11 cellular contexts compared by ENCODE assay signal in genomic region chr19:21256722-21257121, GRCh38.
DNase-seq lines count a peak whose midpoint lies in the region; ATAC-seq and TF ChIP-seq lines count a peak whose summit lies in the region.
"Had no signal": no experiment of that assay in that cellular context is flagged by ENCODE, and none has a peak within 500 bp of the region (broad histone marks: within the 10 kb centered on the region; RNA-seq: fewer than 3 reads in every experiment).

No MANE protein-coding gene starts in this region.

- H3K27ac ChIP-seq in suprapubic skin: no peak overlapping the region
- H3K27ac ChIP-seq: tibial nerve had no signal

- H3K27ac Mint-ChIP-seq in chondrocyte (ENCODE audit: unreplicated experiment): no peak overlapping the region
- H3K27ac Mint-ChIP-seq: activated CD8-positive, alpha-beta T cell treated with anti-CD3 and anti-CD28 coated beads for 36 hours had no signal

- H3K4me1 ChIP-seq in suprapubic skin: no peaks in the 10 kb centered on the region
- H3K4me1 ChIP-seq: tibial nerve had no signal

- 43% methylated on average over 1 of the region's 1 CpG for WGBS in suprapubic skin

- no peaks in the 10 kb centered on the region for H3K27me3 ChIP-seq in suprapubic skin
- H3K27me3 ChIP-seq: tibial nerve had no signal

- no peak for TF ChIP-seq POLR2A in suprapubic skin (IDR thresholded peaks at IDR 0.05)

- H3K27me3 Mint-ChIP-seq in chondrocyte (ENCODE audit: low read depth): no peaks in the 10 kb centered on the region
- H3K27me3 Mint-ChIP-seq: activated CD8-positive, alpha-beta T cell treated with anti-CD3 and anti-CD28 coated beads for 36 hours had no signal

- DNase-seq in DMS53 (lab: John Stamatoyannopoulos, UW) (peak; percentile 37), DMS53 treated with DMSO at 0.1 percent for 48 hours (lab: John Stamatoyannopoulos, UW; ENCODE audit: unreplicated experiment) (no peak), NAMALWA (ENCODE audit: low spot score) (peak; percentile 25), chondrocyte (ENCODE audit: low spot score) (no peak), pons (ENCODE audit: low spot score) (peak; percentile 4), suprapubic skin (ENCODE audit: low spot score in 2 of 2) (no peak)
- no peak for DNase-seq in stimulated activated CD4-positive, alpha-beta T cell treated with anti-CD3 and anti-CD28 coated beads, Interleukin-1b, Interleukin-23, amount 100 ng/mL, for 48 hours
- DNase-seq: activated CD8-positive, alpha-beta T cell treated with anti-CD3 and anti-CD28 coated beads for 36 hours; left colon had no signal

- peaks cover 11% of the 10 kb centered on the region for H3K9me3 ChIP-seq in suprapubic skin

- no peaks in the 10 kb centered on the region for H3K36me3 ChIP-seq in suprapubic skin
- H3K36me3 ChIP-seq: tibial nerve had no signal

- ATAC-seq in HG03565 (IDR thresholded peaks at IDR 0.05; ENCODE audit: unreplicated experiment): no peak
- ATAC-seq: activated CD8-positive, alpha-beta T cell treated with anti-CD3 and anti-CD28 coated beads for 36 hours; left colon had no signal

- TF ChIP-seq EP300 in suprapubic skin (IDR thresholded peaks at IDR 0.05): no peak

- H3K4me3 ChIP-seq in suprapubic skin: no peak overlapping the region
- H3K4me3 ChIP-seq: tibial nerve had no signal

- no peaks in the 10 kb centered on the region for H3K4me1 Mint-ChIP-seq in chondrocyte (ENCODE audit: low read depth)

- TF ChIP-seq CTCF in chondrocyte (IDR thresholded peaks at IDR 0.05): peak; percentile 65
- no peak for TF ChIP-seq CTCF in suprapubic skin (IDR thresholded peaks at IDR 0.05)

- H3K36me3 Mint-ChIP-seq in chondrocyte (ENCODE audit: low read depth): no peaks in the 10 kb centered on the region

- peaks cover 33% of the 10 kb centered on the region for H3K9me3 Mint-ChIP-seq in chondrocyte (ENCODE audit: low read depth)

- no peak overlapping the region for H3K4me3 Mint-ChIP-seq in chondrocyte (ENCODE audit: unreplicated experiment)
- H3K4me3 Mint-ChIP-seq: activated CD8-positive, alpha-beta T cell treated with anti-CD3 and anti-CD28 coated beads for 36 hours had no signal

Comparison
In these comparisons a context has a peak if more than half of its experiments do, and no peak if none do; other contexts are left out.
1. DNase-seq: peak in DMS53 (single experiment), NAMALWA (single experiment) and pons (single experiment); none in DMS53 treated with DMSO at 0.1 percent for 48 hours (single experiment), chondrocyte (single experiment), stimulated activated CD4-positive, alpha-beta T cell treated with anti-CD3 and anti-CD28 coated beads, Interleukin-1b, Interleukin-23, amount 100 ng/mL, for 48 hours (single experiment) and suprapubic skin (0 of 2).